ENCODE assay signal across 30 cellular contexts in the genomic region with DNA sequence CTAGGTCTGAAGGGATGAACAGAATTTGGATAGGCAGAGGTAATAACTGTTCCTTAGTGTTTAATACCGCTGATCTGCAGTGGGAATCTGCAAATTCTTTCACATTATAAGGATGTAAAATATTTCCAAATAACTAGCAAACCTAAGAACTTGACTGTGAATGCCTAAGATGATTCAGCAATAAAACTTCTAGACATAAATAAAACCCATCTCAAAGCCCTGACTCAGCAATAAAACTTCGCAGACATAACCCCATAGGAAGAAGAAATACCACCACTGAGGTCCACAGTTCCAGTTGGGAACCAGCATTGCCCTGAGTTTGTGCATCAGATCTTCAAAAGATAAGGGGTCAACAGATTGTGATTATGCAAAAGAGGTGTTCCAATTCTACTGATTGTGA.
DNase-seq lines count a peak whose midpoint lies in the region; ATAC-seq and TF ChIP-seq lines count a peak whose summit lies in the region.
"Had no signal": no experiment of that assay in that cellular context is flagged by ENCODE, and none has a peak within 500 bp of the region (broad histone marks: within the 10 kb centered on the region; RNA-seq: fewer than 3 reads in every experiment).

No MANE protein-coding gene starts in this region.

- TF ChIP-seq RAD21 in IMR-90 (IDR thresholded peaks at IDR 0.05; ENCODE audit: low read length) = no peak

- intact Hi-C loops in IMR-90 (cut with micrococcal nuclease) = no loop called here

- H3K27ac ChIP-seq in AG04450 (ENCODE audit: low read depth, low read length) (no peak overlapping the region), IMR-90 (ENCODE audit: insufficient read depth, low read length) (no peak overlapping the region)
- H3K27ac ChIP-seq: dorsolateral prefrontal cortex, foreskin keratinocyte, left lung, RWPE1, upper lobe of right lung had no signal

- no peak overlapping the region for H4K5ac ChIP-seq in IMR-90 (ENCODE audit: low read depth, low read length)

- no peaks in the 10 kb centered on the region for H3K36me3 ChIP-seq in IMR-90 (ENCODE audit: control insufficient read depth, insufficient read depth, low read length)
- H3K36me3 ChIP-seq: left lung, upper lobe of right lung had no signal

- H3K9ac ChIP-seq in IMR-90 (ENCODE audit: low read depth, low read length) = no peak overlapping the region
- H3K9ac ChIP-seq: SK-N-SH had no signal

- H4K91ac ChIP-seq in IMR-90 (ENCODE audit: insufficient read depth, low read depth, low read length) = no peak overlapping the region

- CTCF ChIA-PET in AG04450 (lab: Charles Lee) (interaction anchor here (1.0 kb wide), 1 partner anchor 120 kb away, joined by 4 read pairs; no protein-coding TSS in a partner anchor), IMR-90 (lab: Yijun Ruan, JAX) (no interaction called here)

- ATAC-seq in IMR-90 (ENCODE audit: low read depth) = peak; percentile 67
- ATAC-seq: foreskin keratinocyte; left lung; stimulated activated effector memory CD8-positive, alpha-beta T cell treated with anti-CD3 and anti-CD28 coated beads, Interleukin-12 subunit alpha, Interleukin-12 subunit beta, amount 100 ng/mL, for 72 hours; upper lobe of right lung had no signal

- no peaks in the 10 kb centered on the region for H4K20me1 ChIP-seq in IMR-90 (ENCODE audit: insufficient read depth, low read length)

- H2AFZ ChIP-seq in IMR-90 (replicated peaks; ENCODE audit: low read length, poor library complexity) = no peak overlapping the region

- H3K14ac ChIP-seq in IMR-90 (replicated peaks; ENCODE audit: low read depth, low read length) = no peak overlapping the region

- TF ChIP-seq CTCF in AG04450 (IDR thresholded peaks at IDR 0.05; ENCODE audit: low read depth, low read length) = no peak
- TF ChIP-seq CTCF in IMR-90 (conservative IDR thresholded peaks at IDR 0.05; ENCODE audit: low read depth, low read length) = no peak
- TF ChIP-seq CTCF in choroid plexus epithelial cell (conservative IDR thresholded peaks at IDR 0.05; ENCODE audit: low read depth, low read length) = no peak

- H3K9me1 ChIP-seq in IMR-90 (ENCODE audit: insufficient read depth, low read length) = no peaks in the 10 kb centered on the region

- H3K23ac ChIP-seq in IMR-90 (ENCODE audit: low read depth, low read length) = no peak overlapping the region

- peak; percentile 11 for DNase-seq in AG04450 (ENCODE audit: low read depth, low spot score)
- peak; percentile 46 for DNase-seq in IMR-90
- DNase-seq in choroid plexus epithelial cell (ENCODE audit: low read depth) = peak; percentile 46
- peak; percentile 28 for DNase-seq in kidney tubule cell (ENCODE audit: low spot score)
- DNase-seq in stimulated activated CD4-positive, alpha-beta T cell treated with anti-CD3 and anti-CD28 coated beads, Interleukin-2, amount 100 ng/mL, for 24 hours = no peak
- no peak for DNase-seq in activated effector memory CD4-positive, alpha-beta T cell treated with anti-CD3 and anti-CD28 coated beads, Interleukin-2, amount 50 U/mL, for 16 hours
- DNase-seq in NCI-H2196 treated with DMSO at 0.1 percent for 48 hours (lab: John Stamatoyannopoulos, UW; ENCODE audit: unreplicated experiment) = no peak
- no peak for DNase-seq in activated effector memory CD4-positive, alpha-beta T cell treated with Interleukin-2 at 50 U/mL for 16 hours
- DNase-seq: ACHN; activated CD4-positive, alpha-beta T cell treated with anti-CD3 and anti-CD28 coated beads for 48 hours; activated naive CD4-positive, alpha-beta T cell treated with anti-CD3 and anti-CD28 coated beads, Interleukin-2, amount 50 U/mL, for 16 hours; activated T-cell treated with anti-CD3 and anti-CD28 coated beads, Interleukin-2, amount 50 U/mL, for 48 hours; aorta; dorsolateral prefrontal cortex; foreskin keratinocyte; Kasumi-1; left lung; naive B cell; NCI-H1048; NCI-H187 treated with DMSO at 0.1 percent for 48 hours; NCI-H226; NCI-H774; nucleus accumbens; SK-N-SH; stimulated activated CD4-positive, alpha-beta T cell treated with anti-CD3 and anti-CD28 coated beads, Interleukin-2, amount 100 ng/mL, for 48 hours; T-helper 2 cell; upper lobe of right lung had no signal

- H3K4me2 ChIP-seq in IMR-90 (ENCODE audit: low read depth, low read length) = peak overlapping the region; percentile 25; the same call in 1 of the 2 replicates
- H3K4me2 ChIP-seq: SK-N-SH, smooth muscle cell had no signal

- H3K56ac ChIP-seq in IMR-90 (ENCODE audit: extremely low read depth, insufficient read depth, low read length) = no peak overlapping the region

- H2AK9ac ChIP-seq in IMR-90 (replicated peaks; ENCODE audit: low read depth, low read length, poor library complexity) = no peak overlapping the region

- no peaks in the 10 kb centered on the region for H3K27me3 ChIP-seq in AG04450 (ENCODE audit: control insufficient read depth, insufficient read depth, low read length)
- no peaks in the 10 kb centered on the region; the same call in 1 of the 2 replicates for H3K27me3 ChIP-seq in IMR-90 (ENCODE audit: control insufficient read depth, insufficient read depth, low read length)
- H3K27me3 ChIP-seq: dorsolateral prefrontal cortex, foreskin keratinocyte, left lung, upper lobe of right lung had no signal

- no CpG with 5 or more reads among the region's 2 CpGs for WGBS in IMR-90 (ENCODE audit: extremely low coverage in 2 of 2, insufficient read length in 1 of 2), 2 experiments

- POLR2A ChIA-PET in AG04450 (lab: Yijun Ruan, JAX) (no interaction called here), IMR-90 (lab: Charles Lee; ENCODE audit: unreplicated experiment) (no interaction called here)

- no peak for TF ChIP-seq POLR2A in IMR-90 (IDR thresholded peaks at IDR 0.05; ENCODE audit: low read depth, low read length)

- no peak overlapping the region for H2BK5ac ChIP-seq in IMR-90 (ENCODE audit: low read depth, low read length, poor library complexity, severe bottlenecking)

- no peaks in the 10 kb centered on the region for H3K79me1 ChIP-seq in IMR-90 (ENCODE audit: low read depth in 1 of 2, low read length in 2 of 2)

- no peak overlapping the region for H2AK5ac ChIP-seq in IMR-90 (ENCODE audit: low read depth, low read length)

- no peak overlapping the region; the same call in 1 of the 2 replicates for H2BK120ac ChIP-seq in IMR-90 (ENCODE audit: low read depth, low read length)

- no peak overlapping the region; the same call in 1 of the 2 replicates for H3K18ac ChIP-seq in IMR-90 (ENCODE audit: low read depth, low read length)

- no TSS peak for BruUV-seq in IMR-90 (replicated peaks; lab: Mats Ljungman, UMichigan)

- H3K9me3 ChIP-seq in AG04450 (ENCODE audit: control insufficient read depth, insufficient read depth, low read length) = no peaks in the 10 kb centered on the region; the same call in 1 of the 2 replicates
- H3K9me3 ChIP-seq in IMR-90 (ENCODE audit: control insufficient read depth, insufficient read depth, low read length) = 0 out of 2 replicates have a peak, but pooled peaks cover 2% of the 10 kb centered on the region
- H3K9me3 ChIP-seq: SK-N-SH, upper lobe of right lung had no signal

- peaks cover 2% of the 10 kb centered on the region; the same call in 1 of the 2 replicates for H3K4me1 ChIP-seq in IMR-90 (ENCODE audit: control insufficient read depth, insufficient read depth, low read length)
- H3K4me1 ChIP-seq: foreskin keratinocyte, left lung, upper lobe of right lung had no signal

- in situ Hi-C loops in IMR-90 (cut with MboI; ENCODE audit: low sequenced_read_pairs) = no loop called here

- 0 out of 2 replicates have a peak overlapping the region, but pooled peaks have one; percentile 24 for H3K4ac ChIP-seq in IMR-90 (ENCODE audit: low read depth, low read length)

- peak overlapping the region; percentile 44 for H2BK20ac ChIP-seq in IMR-90 (ENCODE audit: low read depth, low read length)

- H3K4me3 ChIP-seq in AG04450 (ENCODE audit: low read depth, low read length) (no peak overlapping the region), IMR-90 (ENCODE audit: insufficient read depth, low read depth, low read length) (no peak overlapping the region), choroid plexus epithelial cell (ENCODE audit: low read depth, low read length) (no peak overlapping the region)
- H3K4me3 ChIP-seq: dorsolateral prefrontal cortex, left lung, smooth muscle cell, upper lobe of right lung had no signal

- H4K8ac ChIP-seq in IMR-90 (ENCODE audit: low read depth in 2 of 2, low read length in 2 of 2) = no peak overlapping the region

- H2BK15ac ChIP-seq in IMR-90 (ENCODE audit: low read depth, low read length) = no peak overlapping the region

- dilution Hi-C loops in IMR-90 (cut with HindIII; ENCODE audit: low sequenced_read_pairs, unreplicated experiment) = no loop called here

TF ChIP-seq in IMR-90, 13 proteins besides CTCF, POLR2A, EP300 and RAD21 (continues in another document):
- no peak for TF ChIP-seq MXI1 (IDR thresholded peaks at IDR 0.05; ENCODE audit: borderline replicate concordance, low read depth, low read length)
- TF ChIP-seq NFE2L2 (IDR thresholded peaks at IDR 0.05; ENCODE audit: low read depth, low read length) = peak; percentile 83
- TF ChIP-seq CEBPB (IDR thresholded peaks at IDR 0.05; ENCODE audit: low read depth, low read length) = no peak
- no peak for TF ChIP-seq RCOR1 (IDR thresholded peaks at IDR 0.05; ENCODE audit: insufficient replicate concordance, low read length)
- TF ChIP-seq MAFK (IDR thresholded peaks at IDR 0.05; ENCODE audit: low read depth, low read length) = peak; percentile 100
- TF ChIP-seq RFX5 (IDR thresholded peaks at IDR 0.05; ENCODE audit: low read depth, low read length) = no peak
- TF ChIP-seq ELK1 (IDR thresholded peaks at IDR 0.05; ENCODE audit: borderline replicate concordance, low read depth, low read length) = no peak
- no peak for TF ChIP-seq MAZ (IDR thresholded peaks at IDR 0.05; ENCODE audit: borderline replicate concordance, low read depth, low read length)
- TF ChIP-seq USF2 (IDR thresholded peaks at IDR 0.05; ENCODE audit: low read depth, low read length) = no peak
- TF ChIP-seq BHLHE40 (IDR thresholded peaks at IDR 0.05; ENCODE audit: low read depth, low read length) = no peak

Comparison
In these comparisons a context has a peak if more than half of its experiments do, and no peak if none do; other contexts are left out.
1. DNase-seq: peak in AG04450 (single experiment), IMR-90 (single experiment), choroid plexus epithelial cell (single experiment) and kidney tubule cell (single experiment); none in stimulated activated CD4-positive, alpha-beta T cell treated with anti-CD3 and anti-CD28 coated beads, Interleukin-2, amount 100 ng/mL, for 24 hours (0 of 2), activated effector memory CD4-positive, alpha-beta T cell treated with anti-CD3 and anti-CD28 coated beads, Interleukin-2, amount 50 U/mL, for 16 hours (single experiment), NCI-H2196 treated with DMSO at 0.1 percent for 48 hours (single experiment) and activated effector memory CD4-positive, alpha-beta T cell treated with Interleukin-2 at 50 U/mL for 16 hours (single experiment).